26 cellular contexts compared by ENCODE assay signal in the genomic region with DNA sequence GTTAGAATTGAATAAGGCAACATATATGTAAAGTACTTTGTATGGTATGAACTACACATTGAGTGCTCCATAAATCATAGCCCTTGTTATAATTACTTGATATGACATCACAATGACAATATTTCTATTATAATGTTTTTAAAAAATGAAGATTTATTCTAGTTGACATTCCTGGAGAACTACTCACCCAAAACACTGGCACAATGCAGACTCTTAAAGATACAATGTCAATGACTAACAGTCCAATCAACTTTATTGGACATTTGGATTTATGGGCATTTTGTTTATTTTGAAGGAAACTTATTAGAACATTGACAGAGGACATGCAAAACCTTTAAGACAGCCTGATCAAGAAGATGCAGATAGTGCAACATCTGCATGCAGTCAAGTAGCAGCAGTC. TPM values are rescaled to one million over a fixed set of nuclear protein-coding genes. Genes with fewer than 3 reads are reported as not detected.
"Had no signal": no experiment of that assay in that cellular context is flagged by ENCODE, and none has a peak within 500 bp of the region (broad histone marks: within the 10 kb centered on the region; RNA-seq: fewer than 3 reads in every experiment).

No MANE protein-coding gene starts in this region.

- H3K9me3 ChIP-seq: left lung, lower lobe of right lung, neutrophil, ovary, prostate gland, spleen, transverse colon, upper lobe of left lung, vagina had no signal

- H3K27me3 Mint-ChIP-seq: stimulated activated naive CD8-positive, alpha-beta T cell treated with anti-CD3 and anti-CD28 coated beads, Interleukin-15, Interleukin-2, amounts not matched to agents 100 ng/mL and 50 ng/mL, for 24 hours had no signal

- H3K27ac Mint-ChIP-seq: immature natural killer cell; mesothelial cell of epicardium; naive B cell; natural killer cell; nephron progenitor cell; neural progenitor cell; stimulated activated effector memory CD8-positive, alpha-beta T cell treated with anti-CD3 and anti-CD28 coated beads, Interleukin-12 subunit alpha, Interleukin-12 subunit beta, amount 100 ng/mL, for 72 hours; stimulated activated naive CD8-positive, alpha-beta T cell treated with anti-CD3 and anti-CD28 coated beads, Interleukin-15, Interleukin-2, amounts not matched to agents 100 ng/mL and 50 ng/mL, for 24 hours had no signal

- H3K9me3 Mint-ChIP-seq: immature natural killer cell; natural killer cell; neural progenitor cell; stimulated activated naive CD8-positive, alpha-beta T cell treated with anti-CD3 and anti-CD28 coated beads, Interleukin-15, Interleukin-2, amounts not matched to agents 100 ng/mL and 50 ng/mL, for 24 hours had no signal

- H3K36me3 Mint-ChIP-seq: immature natural killer cell; mesothelial cell of epicardium; naive B cell; natural killer cell; neural progenitor cell; stimulated activated effector memory CD8-positive, alpha-beta T cell treated with anti-CD3 and anti-CD28 coated beads, Interleukin-12 subunit alpha, Interleukin-12 subunit beta, amount 100 ng/mL, for 72 hours had no signal

- H3K27ac ChIP-seq: left lung, lower lobe of right lung, neural progenitor cell, neutrophil, ovary, prostate gland, skin epidermis, spleen, transverse colon, upper lobe of left lung, vagina had no signal

- H3K4me1 ChIP-seq: left lung, lower lobe of right lung, neural progenitor cell, prostate gland, spleen, transverse colon, upper lobe of left lung, vagina had no signal

- DNase-seq: hypothalamus; immature natural killer cell; kidney; left colon; left lung; lower lobe of right lung; naive B cell; natural killer cell; nephron progenitor cell; occipital lobe; ovary; right cardiac atrium; spleen; stimulated activated CD4-positive, alpha-beta T cell treated with anti-CD3 and anti-CD28 coated beads, Interleukin-4, amount 100 ng/mL, for 24 hours; stimulated activated naive CD4-positive, alpha-beta T cell; transverse colon; upper lobe of left lung had no signal

- H3K36me3 ChIP-seq: left lung, lower lobe of right lung, neural progenitor cell, neutrophil, ovary, prostate gland, spleen, transverse colon, upper lobe of left lung, vagina had no signal

- H3K4me3 ChIP-seq: left lung, lower lobe of right lung, neural progenitor cell, ovary, prostate gland, skin epidermis, spleen, transverse colon, upper lobe of left lung, vagina had no signal

- H3K9ac ChIP-seq: neural progenitor cell had no signal

- H3K4me2 ChIP-seq: neural progenitor cell had no signal

- ATAC-seq: left colon; left lung; lower lobe of right lung; natural killer cell; right cardiac atrium; sciatic nerve; stimulated activated effector memory CD8-positive, alpha-beta T cell treated with anti-CD3 and anti-CD28 coated beads, Interleukin-12 subunit alpha, Interleukin-12 subunit beta, amount 100 ng/mL, for 72 hours had no signal

- H3K4me1 Mint-ChIP-seq: immature natural killer cell; mesothelial cell of epicardium; naive B cell; natural killer cell; nephron progenitor cell; neural progenitor cell; stimulated activated effector memory CD8-positive, alpha-beta T cell treated with anti-CD3 and anti-CD28 coated beads, Interleukin-12 subunit alpha, Interleukin-12 subunit beta, amount 100 ng/mL, for 72 hours had no signal

- H2AFZ ChIP-seq: neural progenitor cell had no signal

- H3K4me3 Mint-ChIP-seq: immature natural killer cell; mesothelial cell of epicardium; naive B cell; natural killer cell; nephron progenitor cell; neural progenitor cell; stimulated activated effector memory CD8-positive, alpha-beta T cell treated with anti-CD3 and anti-CD28 coated beads, Interleukin-12 subunit alpha, Interleukin-12 subunit beta, amount 100 ng/mL, for 72 hours; stimulated activated naive CD8-positive, alpha-beta T cell treated with anti-CD3 and anti-CD28 coated beads, Interleukin-15, Interleukin-2, amounts not matched to agents 100 ng/mL and 50 ng/mL, for 24 hours had no signal

- H3K27me3 ChIP-seq: left lung, neural progenitor cell, neutrophil, ovary, transverse colon, upper lobe of left lung, vagina had no signal

RNA-seq across cellular contexts. Expression of a gene that starts 55.3 kb away (rescaled TPM):
- total RNA-seq: natural killer cell had no signal
